Comparison of ENCODE assay signal across 9 cellular contexts in the genomic region with DNA sequence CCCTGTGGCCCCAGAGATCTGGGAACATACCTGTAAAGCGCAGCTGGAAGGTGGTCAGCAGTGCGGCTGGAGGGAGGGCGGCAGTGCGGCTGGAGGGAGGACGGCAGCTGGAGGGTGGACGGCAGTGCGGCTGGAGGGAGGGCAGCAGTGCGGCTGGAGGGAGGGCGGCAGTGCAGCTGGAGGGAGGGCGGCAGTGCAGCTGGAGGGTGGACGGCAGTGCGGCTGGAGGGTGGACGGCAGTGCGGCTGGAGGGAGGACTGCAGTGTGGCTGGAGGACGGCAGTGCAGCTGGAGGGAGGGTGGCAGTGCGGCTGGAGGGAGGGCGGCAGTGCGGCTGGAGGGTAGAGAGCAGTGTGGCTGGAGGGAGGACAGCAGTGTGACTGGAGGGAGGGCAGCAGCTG. TPM values are rescaled to one million over a fixed set of nuclear protein-coding genes. Genes with fewer than 3 reads are reported as not detected.
"Had no signal": no experiment of that assay in that cellular context is flagged by ENCODE, and none has a peak within 500 bp of the region (broad histone marks: within the 10 kb centered on the region; RNA-seq: fewer than 3 reads in every experiment).

No MANE protein-coding gene starts in this region.

- H3K27ac Mint-ChIP-seq: GM23338, H9 had no signal

- H3K4me3 Mint-ChIP-seq: GM23338, H9 had no signal

- H3K4me2 ChIP-seq: GM23338, KMS-11 had no signal

- H2AFZ ChIP-seq: GM23338 had no signal

- DNase-seq: H9, HCEC 1CT, KBM-7 had no signal

- H3K9ac ChIP-seq: KMS-11 had no signal

- ATAC-seq: GM23338 had no signal

- H3K27me3 Mint-ChIP-seq: IgD-negative memory B cell had no signal

- H3K4me3 ChIP-seq: GM23338 had no signal

- H3K9me3 Mint-ChIP-seq: IgD-negative memory B cell had no signal

- H3K4me1 Mint-ChIP-seq: IgD-negative memory B cell had no signal

- H3K27ac ChIP-seq: HL-60, KMS-11 had no signal

- H3K36me3 Mint-ChIP-seq: IgD-negative memory B cell had no signal

RNA-seq across cellular contexts. Expression of gene LRCOL1, which starts 23.5 kb away (rescaled TPM):
- polyA plus RNA-seq: GM23338, H1, HepG2, IgD-negative memory B cell had no signal

RNA-seq across cellular contexts. Expression of gene P2RX2, which starts 31.6 kb away (rescaled TPM):
- polyA plus RNA-seq: HepG2, IgD-negative memory B cell had no signal
